In the genomic region with DNA sequence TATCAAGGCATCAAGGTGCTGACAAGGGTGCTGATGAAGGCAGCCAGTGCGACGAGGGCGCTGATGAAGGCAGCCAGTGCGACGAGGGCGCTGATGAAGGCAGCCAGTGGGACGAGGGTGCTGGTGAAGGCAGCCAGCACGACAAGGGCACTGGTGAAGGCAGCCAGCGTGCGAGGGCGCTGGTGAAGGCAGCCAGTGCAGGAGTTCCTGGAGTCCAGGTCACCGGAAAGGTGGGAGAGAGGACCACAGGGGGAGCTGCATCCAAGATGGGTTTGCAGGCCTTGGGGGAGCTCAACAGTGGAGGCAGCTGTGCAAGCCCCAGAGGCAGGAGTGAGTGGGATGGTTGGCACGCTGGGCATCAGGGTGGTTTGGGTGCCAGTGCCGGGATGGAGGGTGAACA, we compare ENCODE assay signal across 6 cellular contexts.
"Had no signal": no experiment of that assay in that cellular context is flagged by ENCODE, and none has a peak within 500 bp of the region (broad histone marks: within the 10 kb centered on the region; RNA-seq: fewer than 3 reads in every experiment).

No MANE protein-coding gene starts in this region.

- DNase-seq: H9, HCEC 1CT, IMR-90, KG1 had no signal

- H3K9me3 Mint-ChIP-seq: GM23338 had no signal

- H3K4me3 ChIP-seq: GM23338, K562 had no signal

- ATAC-seq: GM23338, K562 had no signal

- H3K4me2 ChIP-seq: GM23338 had no signal

- H3K4me3 Mint-ChIP-seq: GM23338, H9 had no signal

- H2AFZ ChIP-seq: GM23338 had no signal

- H3K27ac Mint-ChIP-seq: GM23338, H9 had no signal
